In genomic region chr3:48222616-48223513, GRCh38 we compare ENCODE assay signal across 8 cellular contexts. TPM values are rescaled to one million over a fixed set of nuclear protein-coding genes. Genes with fewer than 3 reads are reported as not detected.
DNase-seq lines count a peak whose midpoint lies in the region; ATAC-seq, FAIRE-seq and TF ChIP-seq lines count a peak whose summit lies in the region.

A gene with protein sequence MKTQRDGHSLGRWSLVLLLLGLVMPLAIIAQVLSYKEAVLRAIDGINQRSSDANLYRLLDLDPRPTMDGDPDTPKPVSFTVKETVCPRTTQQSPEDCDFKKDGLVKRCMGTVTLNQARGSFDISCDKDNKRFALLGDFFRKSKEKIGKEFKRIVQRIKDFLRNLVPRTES (plus strand): TSS chr3:48223495. CDS start chr3:48223512, 17 bp downstream.

- H3K9me3 ChIP-seq in adrenal gland (replicated peaks in 1 of 3): no peaks in the 10 kb centered on the region
- H3K9me3 ChIP-seq in HepG2 (ENCODE audit: low read length): no peaks in the 10 kb centered on the region

- no peak within 1 kb of the TSS for H2AFZ ChIP-seq in HepG2 (ENCODE audit: low read length)

- ATAC-seq in GM19324 (IDR thresholded peaks at IDR 0.05; ENCODE audit: low FRiP score, unreplicated experiment): peak; percentile 59
- ATAC-seq in HepG2: peak; percentile 59
- ATAC-seq in HG03521 (IDR thresholded peaks at IDR 0.05; ENCODE audit: unreplicated experiment): no peak

- BruUV-seq in HepG2 (replicated peaks; lab: Mats Ljungman, UMichigan): no TSS peak

- no peak for TF ChIP-seq CTCF in adrenal gland (IDR thresholded peaks at IDR 0.05)
- TF ChIP-seq CTCF in HepG2 (CRISPR knock-in tag; IDR thresholded peaks at IDR 0.05): no peak

- H3K4me3 ChIP-seq in adrenal gland (no peak within 1 kb of the TSS), HepG2 (replicated peaks in 1 of 3; ENCODE audit: insufficient read depth in 1 of 3, low read depth in 2 of 3, low read length in 3 of 3) (no peak within 1 kb of the TSS)

- 78 to 83% (median 83%) methylated on average over 11 of the region's 11 CpGs for WGBS in adrenal gland, 4 donors
- 40% methylated on average over 10 of the region's 11 CpGs for WGBS in HepG2 (ENCODE audit: low lambda C conversion rate)

- in situ Hi-C loops in HepG2 (cut with HindIII; ENCODE audit: extremely low pct_ligation_motif_present, low pct_unique_long_range_greater_than_20kb): no loop called here

- H3K4me2 ChIP-seq in HepG2 (ENCODE audit: low read depth, low read length): no peak within 1 kb of the TSS

- no peak for TF ChIP-seq POLR2A in adrenal gland (IDR thresholded peaks at IDR 0.05)
- no peak for TF ChIP-seq POLR2A in HepG2 (IDR thresholded peaks at IDR 0.05; ENCODE audit: insufficient read depth in 1 of 2, low read depth in 2 of 2, low read length in 2 of 2)

- H3K36me3 ChIP-seq in adrenal gland (replicated peaks in 1 of 2) (no peaks in the 10 kb centered on the region), HepG2 (replicated peaks in 1 of 2; ENCODE audit: control insufficient read depth in 1 of 2, insufficient read depth in 2 of 2, low read length in 2 of 2) (no peaks in the 10 kb centered on the region)

- intact Hi-C loops in adrenal gland (cut with DNase I): no loop called here
- intact Hi-C loops in HepG2 (cut with micrococcal nuclease; ENCODE audit: unreplicated experiment): no loop called here

- POLR2A ChIA-PET in HepG2 (lab: Yijun Ruan, JAX): interaction anchor here (1.0 to 2.4 kb wide), 2 partner anchors 18 to 34 kb away, joined by 3 to 7 read pairs; partner anchors contain the start of genes CDC25A and ZNF589

- peaks cover 1 to 6% of the 10 kb centered on the region in 2 donors for H3K4me1 ChIP-seq in adrenal gland (replicated peaks in 1 of 2)
- peaks cover 55% of the 10 kb centered on the region for H3K4me1 ChIP-seq in HepG2 (ENCODE audit: insufficient read depth, low read length)

- H4K20me1 ChIP-seq in HepG2 (ENCODE audit: insufficient read depth, low read length): no peaks in the 10 kb centered on the region

- H3K27ac ChIP-seq in adrenal gland (no peak within 1 kb of the TSS), HepG2 (ENCODE audit: extremely low read length, insufficient read depth, low read length) (no peak within 1 kb of the TSS)

- TF ChIP-seq EP300 in HepG2 (IDR thresholded peaks at IDR 0.05; ENCODE audit: low read depth in 2 of 2, low read length in 2 of 2) (no peak), HepG2 (CRISPR knock-in tag; IDR thresholded peaks at IDR 0.05; ENCODE audit: borderline replicate concordance) (no peak)

- H3K27me3 ChIP-seq in adrenal gland: no peaks in the 10 kb centered on the region
- peaks cover 0 to 4% of the 10 kb centered on the region in 2 experiments; a peak in 2 of 5 replicates for H3K27me3 ChIP-seq in HepG2 (ENCODE audit: control insufficient read depth in 1 of 2, insufficient read depth in 2 of 2, low read length in 2 of 2)

- no peaks in the 10 kb centered on the region for H3K79me2 ChIP-seq in HepG2 (ENCODE audit: insufficient read depth, low read length)

- DNase-seq in C1 segment of cervical spinal cord (lab: John Stamatoyannopoulos, UW) (peak in 8 of 14 donors; percentile 2 to 67 (median 17)), HT1080 (ENCODE audit: low read depth) (peak; percentile 76), adrenal gland (peak; percentile 42 to 82 (median 70)), HepG2 (ENCODE audit: low spot score) (peak; percentile 70)
- DNase-seq in activated CD4-positive, alpha-beta T cell treated with anti-CD3 and anti-CD28 coated beads, Interleukin-2, amount 50 U/mL, for 48 hours: no peak
- DNase-seq in stimulated activated naive CD4-positive, alpha-beta T cell (lab: John Stamatoyannopoulos, UW): no peak

- peak; percentile 40 for FAIRE-seq in HepG2 (lab: Jason Lieb, UNC)

- no peak for TF ChIP-seq RAD21 in HepG2 (CRISPR knock-in tag; IDR thresholded peaks at IDR 0.05)

- CTCF ChIA-PET in HepG2 (lab: Yijun Ruan, JAX; ENCODE audit: low intra/inter-chr PET ratio, low total read pairs): no interaction called here

- H3K9ac ChIP-seq in HepG2 (ENCODE audit: insufficient read depth, low read depth, low read length): no peak within 1 kb of the TSS

TF ChIP-seq in HepG2, 621 proteins besides CTCF, POLR2A, EP300 and RAD21 (continues in another document):
- TF ChIP-seq ATM (IDR thresholded peaks at IDR 0.05; ENCODE audit: borderline replicate concordance) (no peak), RARA (CRISPR knock-in tag; IDR thresholded peaks at IDR 0.05) (no peak), ATF5 (CRISPR knock-in tag; IDR thresholded peaks at IDR 0.05; ENCODE audit: low read depth) (no peak), CREB1 (IDR thresholded peaks at IDR 0.05) (no peak), CREB1 (CRISPR knock-in tag; IDR thresholded peaks at IDR 0.05) (no peak)
- TF ChIP-seq, protein P1, sequence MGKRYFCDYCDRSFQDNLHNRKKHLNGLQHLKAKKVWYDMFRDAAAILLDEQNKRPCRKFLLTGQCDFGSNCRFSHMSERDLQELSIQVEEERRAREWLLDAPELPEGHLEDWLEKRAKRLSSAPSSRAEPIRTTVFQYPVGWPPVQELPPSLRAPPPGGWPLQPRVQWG (CRISPR knock-in tag; IDR thresholded peaks at IDR 0.05; ENCODE audit: borderline replicate concordance, low read depth): no peak
- TF ChIP-seq, protein P2, sequence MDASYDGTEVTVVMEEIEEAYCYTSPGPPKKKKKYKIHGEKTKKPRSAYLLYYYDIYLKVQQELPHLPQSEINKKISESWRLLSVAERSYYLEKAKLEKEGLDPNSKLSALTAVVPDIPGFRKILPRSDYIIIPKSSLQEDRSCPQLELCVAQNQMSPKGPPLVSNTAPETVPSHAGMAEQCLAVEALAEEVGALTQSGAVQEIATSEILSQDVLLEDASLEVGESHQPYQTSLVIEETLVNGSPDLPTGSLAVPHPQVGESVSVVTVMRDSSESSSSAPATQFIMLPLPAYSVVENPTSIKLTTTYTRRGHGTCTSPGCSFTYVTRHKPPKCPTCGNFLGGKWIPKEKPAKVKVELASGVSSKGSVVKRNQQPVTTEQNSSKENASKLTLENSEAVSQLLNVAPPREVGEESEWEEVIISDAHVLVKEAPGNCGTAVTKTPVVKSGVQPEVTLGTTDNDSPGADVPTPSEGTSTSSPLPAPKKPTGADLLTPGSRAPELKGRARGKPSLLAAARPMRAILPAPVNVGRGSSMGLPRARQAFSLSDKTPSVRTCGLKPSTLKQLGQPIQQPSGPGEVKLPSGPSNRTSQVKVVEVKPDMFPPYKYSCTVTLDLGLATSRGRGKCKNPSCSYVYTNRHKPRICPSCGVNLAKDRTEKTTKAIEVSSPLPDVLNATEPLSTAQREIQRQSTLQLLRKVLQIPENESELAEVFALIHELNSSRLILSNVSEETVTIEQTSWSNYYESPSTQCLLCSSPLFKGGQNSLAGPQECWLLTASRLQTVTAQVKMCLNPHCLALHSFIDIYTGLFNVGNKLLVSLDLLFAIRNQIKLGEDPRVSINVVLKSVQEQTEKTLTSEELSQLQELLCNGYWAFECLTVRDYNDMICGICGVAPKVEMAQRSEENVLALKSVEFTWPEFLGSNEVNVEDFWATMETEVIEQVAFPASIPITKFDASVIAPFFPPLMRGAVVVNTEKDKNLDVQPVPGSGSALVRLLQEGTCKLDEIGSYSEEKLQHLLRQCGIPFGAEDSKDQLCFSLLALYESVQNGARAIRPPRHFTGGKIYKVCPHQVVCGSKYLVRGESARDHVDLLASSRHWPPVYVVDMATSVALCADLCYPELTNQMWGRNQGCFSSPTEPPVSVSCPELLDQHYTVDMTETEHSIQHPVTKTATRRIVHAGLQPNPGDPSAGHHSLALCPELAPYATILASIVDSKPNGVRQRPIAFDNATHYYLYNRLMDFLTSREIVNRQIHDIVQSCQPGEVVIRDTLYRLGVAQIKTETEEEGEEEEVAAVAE (CRISPR knock-in tag; IDR thresholded peaks at IDR 0.05; ENCODE audit: borderline replicate concordance): no peak
- TF ChIP-seq, protein P3, sequence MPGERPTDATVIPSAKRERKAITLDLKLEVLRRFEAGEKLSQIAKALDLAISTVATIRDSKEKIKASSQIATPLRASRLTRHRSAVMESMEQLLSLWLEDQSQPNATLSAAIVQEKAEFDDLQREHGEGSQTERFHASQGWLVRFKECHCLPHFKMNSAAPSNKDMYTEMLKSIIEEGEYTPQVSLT (CRISPR knock-in tag; IDR thresholded peaks at IDR 0.05; ENCODE audit: borderline replicate concordance, low read depth): no peak

RNA-seq across cellular contexts. Expression of the gene that starts here (rescaled TPM):
- total RNA-seq in HT1080 (2014; rRNA removed; shearing (Covaris generic)): not detected in 2 replicates
- polyA plus RNA-seq in HT1080 (2015; cell fraction: cytosol; rRNA removed): not detected in 2 replicates
- polyA plus RNA-seq in HT1080 (2015; cell fraction: nucleus; rRNA removed): not detected in 2 replicates
- total RNA-seq in adrenal gland (not detected), HepG2 (2016; rRNA removed; fragmentation: Illumina TruSeq; extraction: Trizol) (not detected in 2 replicates)
- polyA plus RNA-seq in adrenal gland (under 1 TPM in 2 of 3 donors, not detected in 1; 0.17 to 0.56 TPM), HepG2 (2011; rRNA removed) (not detected in 2 replicates)
- total RNA-seq in HepG2 (2016; cell fraction: cytosol; rRNA removed; fragmentation: Illumina TruSeq; extraction: Trizol; ENCODE audit: low read depth): not detected in 2 replicates
- not detected in 2 replicates for total RNA-seq in HepG2 (2016; cell fraction: insoluble cytoplasmic fraction; rRNA removed; fragmentation: Illumina TruSeq; extraction: Trizol)
- not detected in 2 replicates for total RNA-seq in HepG2 (2016; cell fraction: membrane; rRNA removed; fragmentation: Illumina TruSeq; extraction: Trizol)
- total RNA-seq in HepG2 (2016; cell fraction: nucleus; rRNA removed; fragmentation: Illumina TruSeq; extraction: Trizol): not detected in 2 replicates
- not detected in 2 replicates for polyA plus RNA-seq in HepG2 (2011; cell fraction: cytosol; rRNA removed)
- polyA plus RNA-seq in HepG2 (2011; cell fraction: nucleus; rRNA removed): not detected in 2 replicates
- not detected in 2 replicates for polyA plus RNA-seq in HepG2 (2012)
- not detected in 2 replicates for polyA plus RNA-seq in HepG2 (2016; cell fraction: cytosol; fragmentation: Illumina TruSeq; extraction: Trizol; ENCODE audit: low read depth)
- not detected in 2 replicates for polyA plus RNA-seq in HepG2 (2016; cell fraction: insoluble cytoplasmic fraction; fragmentation: Illumina TruSeq; extraction: Trizol; ENCODE audit: low read depth)
- not detected in 2 replicates for polyA plus RNA-seq in HepG2 (2016; cell fraction: membrane; fragmentation: Illumina TruSeq; extraction: Trizol; ENCODE audit: low read depth)
- polyA plus RNA-seq in HepG2 (2016; cell fraction: nucleus; fragmentation: Illumina TruSeq; extraction: Trizol; ENCODE audit: insufficient read depth, low read depth): not detected in 2 replicates
- polyA minus RNA-seq in HepG2 (2011; rRNA and poly(A)+ RNA removed; ENCODE audit: low replicate concordance): not detected in 2 replicates
- polyA minus RNA-seq in HepG2 (2011; cell fraction: cytosol; rRNA and poly(A)+ RNA removed): not detected in 2 replicates
- not detected in 2 replicates for polyA minus RNA-seq in HepG2 (2011; cell fraction: nucleus; rRNA and poly(A)+ RNA removed)

Comparison
In these comparisons a context has a peak if more than half of its experiments do, and no peak if none do; other contexts are left out.
1. Peak in DNase-seq in HT1080; RNA of the gene not detected or under 1 TPM.
2. Peak in DNase-seq in adrenal gland; RNA of the gene not detected or under 1 TPM.
3. Peak in DNase-seq and ATAC-seq in HepG2; RNA of the gene not detected or under 1 TPM.
4. DNase-seq: peak in C1 segment of cervical spinal cord (8 of 14); none in activated CD4-positive, alpha-beta T cell treated with anti-CD3 and anti-CD28 coated beads, Interleukin-2, amount 50 U/mL, for 48 hours (0 of 2) and stimulated activated naive CD4-positive, alpha-beta T cell (0 of 6).